In the genomic region with DNA sequence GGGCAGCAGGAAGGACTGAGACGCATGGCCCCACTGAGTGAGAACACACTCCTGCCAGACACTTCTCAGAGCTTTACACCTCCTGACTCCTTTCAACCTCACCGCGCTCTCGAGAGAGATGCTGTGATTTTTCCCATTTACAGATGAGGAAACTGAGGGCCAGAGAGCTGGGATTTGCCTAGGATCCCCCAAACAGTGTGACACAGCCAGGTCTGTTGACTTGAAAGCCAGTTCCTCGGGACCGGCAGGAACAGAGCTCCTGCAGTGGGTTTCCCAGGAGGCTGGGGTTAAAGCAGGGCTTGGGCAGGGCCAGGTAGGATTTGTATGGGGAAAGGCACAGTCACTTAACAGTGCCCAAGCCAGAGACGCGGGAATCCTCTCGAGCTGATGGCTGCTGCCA, we compare ENCODE assay signal across 11 cellular contexts.
DNase-seq lines count a peak whose midpoint lies in the region; ATAC-seq, FAIRE-seq and TF ChIP-seq lines count a peak whose summit lies in the region.
"Had no signal": no experiment of that assay in that cellular context is flagged by ENCODE, and none has a peak within 500 bp of the region (broad histone marks: within the 10 kb centered on the region; RNA-seq: fewer than 3 reads in every experiment).

No MANE protein-coding gene starts in this region.

- H3K9me3 ChIP-seq in thymus (ENCODE audit: control insufficient read depth): no peaks in the 10 kb centered on the region
- H3K9me3 ChIP-seq: SJCRH30 had no signal

- no peaks in the 10 kb centered on the region for H3K9me3 Mint-ChIP-seq in T-helper 2 cell treated with Interferon-gamma antibody and Interleukin-4, amounts not matched to agents 5 μg/mL and 100 μg/mL, for 36 hours
- H3K9me3 Mint-ChIP-seq in chondrocyte (ENCODE audit: low read depth): no peaks in the 10 kb centered on the region
- H3K9me3 Mint-ChIP-seq in naive B cell: no peaks in the 10 kb centered on the region
- H3K9me3 Mint-ChIP-seq: activated CD8-positive, alpha-beta T cell treated with anti-CD3 and anti-CD28 coated beads for 36 hours had no signal

- ATAC-seq in naive B cell (ENCODE audit: low read depth in 2 of 2): no peak
- ATAC-seq in HG02798 (IDR thresholded peaks at IDR 0.05; ENCODE audit: poor library complexity, unreplicated experiment): no peak
- ATAC-seq: activated CD8-positive, alpha-beta T cell treated with anti-CD3 and anti-CD28 coated beads for 36 hours had no signal

- H3K27ac ChIP-seq in thymus (ENCODE audit: low read depth): peak overlapping the region; percentile 31
- H3K27ac ChIP-seq: 22Rv1, SJCRH30 had no signal

- no peak overlapping the region for H3K4me3 ChIP-seq in thymus (ENCODE audit: low read length)
- H3K4me3 ChIP-seq: SJCRH30 had no signal

- no peak for DNase-seq in T-helper 2 cell treated with Interferon-gamma antibody and Interleukin-4, amounts not matched to agents 5 μg/mL and 100 μg/mL, for 36 hours (ENCODE audit: low spot score)
- DNase-seq in T-helper 2 cell (no peak), chondrocyte (ENCODE audit: low spot score) (no peak), naive B cell (no peak), frontal cortex (ENCODE audit: low spot score in 2 of 2) (no peak), DMS153 (lab: John Stamatoyannopoulos, UW) (no peak)
- DNase-seq: activated CD8-positive, alpha-beta T cell treated with anti-CD3 and anti-CD28 coated beads for 36 hours; SJCRH30 had no signal

- peaks cover 80% of the 10 kb centered on the region for H3K36me3 ChIP-seq in thymus (ENCODE audit: control insufficient read depth, insufficient read depth)
- H3K36me3 ChIP-seq: SJCRH30 had no signal

- peaks cover 21% of the 10 kb centered on the region for H3K36me3 Mint-ChIP-seq in T-helper 2 cell treated with Interferon-gamma antibody and Interleukin-4, amounts not matched to agents 5 μg/mL and 100 μg/mL, for 36 hours (ENCODE audit: low read depth)
- H3K36me3 Mint-ChIP-seq in chondrocyte (ENCODE audit: low read depth) (peaks cover 6% of the 10 kb centered on the region), naive B cell (peaks cover 0 to 2% of the 10 kb centered on the region in 2 donors)

- H3K4me1 ChIP-seq in thymus (ENCODE audit: control insufficient read depth, insufficient read depth, low read length): peaks cover 7% of the 10 kb centered on the region

- H3K27me3 Mint-ChIP-seq in T-helper 2 cell treated with Interferon-gamma antibody and Interleukin-4, amounts not matched to agents 5 μg/mL and 100 μg/mL, for 36 hours (ENCODE audit: low read depth): no peaks in the 10 kb centered on the region
- H3K27me3 Mint-ChIP-seq in chondrocyte (ENCODE audit: low read depth): no peaks in the 10 kb centered on the region
- H3K27me3 Mint-ChIP-seq in naive B cell: no peaks in the 10 kb centered on the region
- H3K27me3 Mint-ChIP-seq: activated CD8-positive, alpha-beta T cell treated with anti-CD3 and anti-CD28 coated beads for 36 hours had no signal

- H3K4me3 Mint-ChIP-seq in T-helper 2 cell treated with Interferon-gamma antibody and Interleukin-4, amounts not matched to agents 5 μg/mL and 100 μg/mL, for 36 hours: no peak overlapping the region
- H3K4me3 Mint-ChIP-seq in chondrocyte (ENCODE audit: unreplicated experiment) (no peak overlapping the region), naive B cell (peak overlapping the region in 7 of 8 donors; percentile 59 to 90 (median 85))
- H3K4me3 Mint-ChIP-seq: activated CD8-positive, alpha-beta T cell treated with anti-CD3 and anti-CD28 coated beads for 36 hours had no signal

- peak overlapping the region; percentile 53 for H3K27ac Mint-ChIP-seq in T-helper 2 cell treated with Interferon-gamma antibody and Interleukin-4, amounts not matched to agents 5 μg/mL and 100 μg/mL, for 36 hours
- H3K27ac Mint-ChIP-seq in chondrocyte (ENCODE audit: unreplicated experiment) (peak overlapping the region; percentile 71), naive B cell (peak overlapping the region; percentile 97 to 100 (median 98))
- H3K27ac Mint-ChIP-seq: activated CD8-positive, alpha-beta T cell treated with anti-CD3 and anti-CD28 coated beads for 36 hours had no signal

- TF ChIP-seq CTCF in chondrocyte (IDR thresholded peaks at IDR 0.05): no peak

- 96% methylated on average over 9 of the region's 9 CpGs for WGBS in thymus

- no peak for FAIRE-seq in frontal cortex (lab: Jason Lieb, UNC)

- no peaks in the 10 kb centered on the region for H3K27me3 ChIP-seq in thymus (ENCODE audit: control insufficient read depth, insufficient read depth)
- H3K27me3 ChIP-seq: SJCRH30 had no signal

- H3K4me1 Mint-ChIP-seq in T-helper 2 cell treated with Interferon-gamma antibody and Interleukin-4, amounts not matched to agents 5 μg/mL and 100 μg/mL, for 36 hours (ENCODE audit: low read depth): peaks cover 12% of the 10 kb centered on the region
- H3K4me1 Mint-ChIP-seq in chondrocyte (ENCODE audit: low read depth) (peaks cover 87% of the 10 kb centered on the region), naive B cell (peaks cover 53 to 79% (median 73%) of the 10 kb centered on the region in 3 donors)

Comparison
In these comparisons a context has a peak if more than half of its experiments do, and no peak if none do; other contexts are left out.
1. H3K4me3 Mint-ChIP-seq: peak in naive B cell (7 of 8); none in T-helper 2 cell treated with Interferon-gamma antibody and Interleukin-4, amounts not matched to agents 5 μg/mL and 100 μg/mL, for 36 hours (single experiment) and chondrocyte (single experiment).
2. Peak in every context shown above with its lines, with median percentiles within 50 percentile points of each other: H3K27ac Mint-ChIP-seq.